Comparison of ENCODE assay signal across 7 cellular contexts in the genomic region with DNA sequence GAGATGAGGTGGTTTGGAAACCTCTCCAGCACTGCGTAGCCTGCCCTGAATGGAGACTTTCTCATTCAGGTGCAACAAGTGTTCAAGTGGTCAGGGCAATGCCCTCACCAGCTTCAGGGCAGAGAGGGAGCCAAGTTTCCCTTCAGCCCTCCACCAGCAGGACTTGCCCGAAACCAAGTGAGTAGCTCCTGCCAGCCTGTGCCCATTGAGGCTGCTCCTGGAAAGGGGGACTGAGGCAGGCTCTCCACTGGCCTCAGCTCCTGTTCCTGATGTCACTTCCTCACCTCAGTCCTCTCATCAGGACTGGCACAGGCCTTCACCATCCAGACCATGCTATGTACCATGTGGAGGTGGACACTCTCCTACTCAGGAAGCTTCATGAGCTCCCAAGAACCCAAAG.
"Had no signal": no experiment of that assay in that cellular context is flagged by ENCODE, and none has a peak within 500 bp of the region (broad histone marks: within the 10 kb centered on the region; RNA-seq: fewer than 3 reads in every experiment).

No MANE protein-coding gene starts in this region.

- FAIRE-seq: H54, HTR-8/SVneo had no signal

- H3K9ac ChIP-seq: GM23248 had no signal

- DNase-seq: GM23248, GOT3, H9, HCEC 1CT, IMR-90 had no signal

- H3K27ac ChIP-seq: GM23248 had no signal

- H3K4me3 ChIP-seq: GM23248 had no signal

- H2AFZ ChIP-seq: GM23248 had no signal
